Comparison of ENCODE assay signal across 8 cellular contexts in the genomic region with DNA sequence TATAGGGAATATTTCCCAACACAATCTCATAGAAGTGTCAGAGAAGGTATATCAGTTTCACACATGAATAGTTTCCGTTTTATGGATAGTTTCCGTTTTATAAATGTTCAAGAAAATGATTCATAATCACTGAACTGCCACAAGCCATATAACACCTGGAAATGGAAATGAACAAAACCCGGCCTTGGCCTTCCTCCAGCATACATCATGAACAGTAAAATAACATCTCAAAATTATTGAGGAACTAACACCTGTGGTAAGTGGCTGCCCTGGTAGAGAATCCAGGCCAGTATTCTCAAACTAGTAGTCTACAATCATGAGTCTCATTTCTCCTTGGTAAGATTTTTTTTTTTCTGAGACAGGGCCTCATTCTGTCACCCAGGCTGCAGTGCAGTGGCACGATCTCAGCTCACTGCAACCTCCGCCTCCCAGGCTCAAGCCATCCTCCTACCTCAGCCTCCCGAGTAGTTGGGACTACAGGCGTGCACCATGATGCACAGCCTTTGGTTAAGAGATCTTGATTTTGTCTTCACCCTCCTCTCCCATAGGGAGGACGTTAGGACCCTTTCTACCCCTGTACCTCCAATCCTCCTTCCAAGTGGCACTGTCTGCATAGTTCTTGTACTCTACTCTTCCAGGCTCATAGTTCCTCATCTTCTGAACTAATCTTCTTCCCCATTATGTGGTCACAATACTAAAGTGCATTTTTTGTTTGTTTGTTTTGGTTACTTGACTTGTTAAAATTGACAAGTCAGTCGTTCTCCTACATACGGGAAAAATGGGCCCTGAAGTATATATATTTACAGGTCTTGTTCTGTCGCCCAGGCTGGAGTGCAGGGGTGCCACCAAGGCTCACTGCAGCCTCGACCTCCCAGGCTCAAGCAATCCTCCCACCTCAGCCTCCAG. TPM values are rescaled to one million over a fixed set of nuclear protein-coding genes. Genes with fewer than 3 reads are reported as not detected.
DNase-seq lines count a peak whose midpoint lies in the region; ATAC-seq and TF ChIP-seq lines count a peak whose summit lies in the region.

No MANE protein-coding gene starts in this region.

- ATAC-seq in GM21447 (IDR thresholded peaks at IDR 0.05; ENCODE audit: unreplicated experiment) (peak; percentile 48), right cardiac atrium (no peak), GM21367 (IDR thresholded peaks at IDR 0.05; ENCODE audit: unreplicated experiment) (no peak)

- peaks cover 1% of the 10 kb centered on the region for H3K4me1 ChIP-seq in right cardiac atrium (ENCODE audit: control insufficient read depth, insufficient read depth, low read length)

- peak overlapping the region; percentile 99 for H3K4me3 ChIP-seq in right cardiac atrium (ENCODE audit: low read length)

- H3K9me3 ChIP-seq in right cardiac atrium (ENCODE audit: control insufficient read depth, low read length), result no peaks in the 10 kb centered on the region

- WGBS in right cardiac atrium, result 77% methylated on average over 12 of the region's 12 CpGs

- intact Hi-C loops in right cardiac atrium (cut with DNase I), result loop anchor here in 1 of 4 donors (2.0 kb wide), 1 partner anchor 21 kb away; no protein-coding TSS in a partner anchor

- no peaks in the 10 kb centered on the region for H3K27me3 ChIP-seq in right cardiac atrium (ENCODE audit: control insufficient read depth, insufficient read depth)

- DNase-seq in right cardiac atrium (no peak), midbrain (lab: John Stamatoyannopoulos, UW) (no peak), HK-2 (ENCODE audit: unreplicated experiment) (no peak)
- DNase-seq in stimulated activated CD4-positive, alpha-beta T cell treated with anti-CD3 and anti-CD28 coated beads, Interleukin-2, amount 100 ng/mL, for 48 hours, result peak; percentile 23 to 24

- TF ChIP-seq CTCF in 22Rv1 (IDR thresholded peaks at IDR 0.05) (no peak), VCaP (conservative IDR thresholded peaks at IDR 0.05) (no peak)

- peak overlapping the region; percentile 74 for H3K27ac ChIP-seq in 22Rv1
- peak overlapping the region; percentile 71 for H3K27ac ChIP-seq in VCaP
- H3K27ac ChIP-seq in right cardiac atrium (ENCODE audit: low read length), result no peak overlapping the region

RNA-seq across cellular contexts. Expression of gene RGS9, which starts 15.0 kb away (rescaled TPM):
- total RNA-seq in right cardiac atrium, result 10 to 100 TPM in 1 of 4 donors, 1 to 10 TPM in 3; 4.8 to 15.1 (median 8.3) TPM
- 4.2 TPM for polyA plus RNA-seq in right cardiac atrium

Comparison
In these comparisons a context has a peak if more than half of its experiments do, and no peak if none do; other contexts are left out.
1. DNase-seq: peak in stimulated activated CD4-positive, alpha-beta T cell treated with anti-CD3 and anti-CD28 coated beads, Interleukin-2, amount 100 ng/mL, for 48 hours (2 of 2); none in right cardiac atrium (0 of 3), midbrain (single experiment) and HK-2 (single experiment).